ENCODE assay signal across 8 cellular contexts in genomic region chr11:77411717-77412441, GRCh38.
DNase-seq lines count a peak whose midpoint lies in the region; ATAC-seq and TF ChIP-seq lines count a peak whose summit lies in the region.

No MANE protein-coding gene starts in this region.

- H3K4me3 ChIP-seq in GM12875 (ENCODE audit: low read depth, low read length) (peak overlapping the region; percentile 66), choroid plexus epithelial cell (ENCODE audit: low read depth, low read length) (peak overlapping the region; percentile 80)

- CTCF ChIA-PET in activated CD4-positive, alpha-beta T cell treated with anti-CD3 and anti-CD28 coated beads for 36 hours (lab: Charles Lee): interaction anchor here (0.6 to 1.5 kb wide), 8 partner anchors 19 to 629 kb away, joined by 3 to 6 read pairs (median 4); no protein-coding TSS in a partner anchor

- DNase-seq in NCI-H1694 (lab: John Stamatoyannopoulos, UW): peak; percentile 5
- DNase-seq in activated CD4-positive, alpha-beta T cell treated with anti-CD3 and anti-CD28 coated beads for 36 hours: peak; percentile 91
- DNase-seq in choroid plexus epithelial cell (ENCODE audit: low read depth): peak; percentile 91
- peak; percentile 91 for DNase-seq in left colon
- peak; percentile 68 for DNase-seq in stimulated activated CD4-positive, alpha-beta T cell treated with anti-CD3 and anti-CD28 coated beads, Interleukin-1b, Interleukin-23, amount 100 ng/mL, for 4 hours (ENCODE audit: low read depth in 2 of 2)
- DNase-seq in NCI-H2196 (lab: John Stamatoyannopoulos, UW; ENCODE audit: unreplicated experiment): no peak

- POLR2A ChIA-PET in activated CD4-positive, alpha-beta T cell treated with anti-CD3 and anti-CD28 coated beads for 36 hours (lab: Charles Lee): interaction anchor here (1.1 kb wide), 1 partner anchor 20 kb away, joined by 3 read pairs; no protein-coding TSS in a partner anchor

- peaks cover 30% of the 10 kb centered on the region for H3K4me1 Mint-ChIP-seq in activated CD4-positive, alpha-beta T cell treated with anti-CD3 and anti-CD28 coated beads for 36 hours

- peak overlapping the region; percentile 76 for H3K4me3 Mint-ChIP-seq in activated CD4-positive, alpha-beta T cell treated with anti-CD3 and anti-CD28 coated beads for 36 hours

- peak; percentile 10; the same call in 1 of the 2 replicates for TF ChIP-seq CTCF in GM12875 (IDR thresholded peaks at IDR 0.05; ENCODE audit: borderline replicate concordance, insufficient read depth, low read depth, low read length)
- TF ChIP-seq CTCF in choroid plexus epithelial cell (conservative IDR thresholded peaks at IDR 0.05; ENCODE audit: low read depth, low read length): no peak

- no peaks in the 10 kb centered on the region for H3K36me3 Mint-ChIP-seq in activated CD4-positive, alpha-beta T cell treated with anti-CD3 and anti-CD28 coated beads for 36 hours (ENCODE audit: low read depth)

- no peaks in the 10 kb centered on the region for H3K27me3 Mint-ChIP-seq in activated CD4-positive, alpha-beta T cell treated with anti-CD3 and anti-CD28 coated beads for 36 hours

- intact Hi-C loops in activated CD4-positive, alpha-beta T cell treated with anti-CD3 and anti-CD28 coated beads for 36 hours (cut with DNase I, micrococcal nuclease): loop anchor here (1.0 to 5.0 kb wide), 4 partner anchors 60 to 551 kb away; partner anchors contain the start of genes PAK1 (in 2 of the 2) and ACER3 (in 1 of the 2)
- intact Hi-C loops in left colon (cut with DNase I, micrococcal nuclease): no loop called here

- no peaks in the 10 kb centered on the region for H3K9me3 Mint-ChIP-seq in activated CD4-positive, alpha-beta T cell treated with anti-CD3 and anti-CD28 coated beads for 36 hours (ENCODE audit: low read depth)

- ATAC-seq in HG02623 (IDR thresholded peaks at IDR 0.05; ENCODE audit: unreplicated experiment): peak; percentile 91
- peak; percentile 98 for ATAC-seq in activated CD4-positive, alpha-beta T cell treated with anti-CD3 and anti-CD28 coated beads for 36 hours
- ATAC-seq in left colon: peak; percentile 89

- peak overlapping the region; percentile 79 for H3K27ac Mint-ChIP-seq in activated CD4-positive, alpha-beta T cell treated with anti-CD3 and anti-CD28 coated beads for 36 hours

Comparison
In these comparisons a context has a peak if more than half of its experiments do, and no peak if none do; other contexts are left out.
1. intact Hi-C loops: an anchor here in activated CD4-positive, alpha-beta T cell treated with anti-CD3 and anti-CD28 coated beads for 36 hours (1.0 to 5.0 kb wide); none called in left colon.